In genomic region chr10:92184977-92185376, GRCh38 we compare ENCODE assay signal across 13 cellular contexts.
"Had no signal": no experiment of that assay in that cellular context is flagged by ENCODE, and none has a peak within 500 bp of the region (broad histone marks: within the 10 kb centered on the region; RNA-seq: fewer than 3 reads in every experiment).

No MANE protein-coding gene starts in this region.

- DNase-seq: activated CD4-positive, alpha-beta T cell treated with anti-CD3 and anti-CD28 coated beads, Interleukin-2, amount 50 U/mL, for 48 hours; activated CD4-positive, CD25-positive, alpha-beta regulatory T cell treated with anti-CD3 and anti-CD28 coated beads, Interleukin-2, amount 50 U/mL, for 72 hours; activated CD8-positive, alpha-beta memory T cell treated with anti-CD3 and anti-CD28 coated beads, Interleukin-2, amount 10 ng/mL, durations not matched to agents 7 days and 5 days; activated effector memory CD4-positive, alpha-beta T cell treated with Interleukin-2 at 50 U/mL for 16 hours; activated T-cell treated with anti-CD3 and anti-CD28 coated beads, Interleukin-2, amount 50 U/mL, for 24 hours; hypothalamus; mesendoderm; occipital lobe; right lobe of liver; spleen; T-cell; T1000 had no signal

- ATAC-seq: activated CD8-positive, alpha-beta memory T cell treated with anti-CD3 and anti-CD28 coated beads, Interleukin-2, amount 10 ng/mL, durations not matched to agents 7 days and 5 days; activated naive CD4-positive, alpha-beta T cell treated with anti-CD3 and anti-CD28 coated beads, Interleukin-2, amount 50 U/mL, for 72 hours; right lobe of liver; T-cell had no signal
